8 cellular contexts compared by ENCODE assay signal in the genomic region with DNA sequence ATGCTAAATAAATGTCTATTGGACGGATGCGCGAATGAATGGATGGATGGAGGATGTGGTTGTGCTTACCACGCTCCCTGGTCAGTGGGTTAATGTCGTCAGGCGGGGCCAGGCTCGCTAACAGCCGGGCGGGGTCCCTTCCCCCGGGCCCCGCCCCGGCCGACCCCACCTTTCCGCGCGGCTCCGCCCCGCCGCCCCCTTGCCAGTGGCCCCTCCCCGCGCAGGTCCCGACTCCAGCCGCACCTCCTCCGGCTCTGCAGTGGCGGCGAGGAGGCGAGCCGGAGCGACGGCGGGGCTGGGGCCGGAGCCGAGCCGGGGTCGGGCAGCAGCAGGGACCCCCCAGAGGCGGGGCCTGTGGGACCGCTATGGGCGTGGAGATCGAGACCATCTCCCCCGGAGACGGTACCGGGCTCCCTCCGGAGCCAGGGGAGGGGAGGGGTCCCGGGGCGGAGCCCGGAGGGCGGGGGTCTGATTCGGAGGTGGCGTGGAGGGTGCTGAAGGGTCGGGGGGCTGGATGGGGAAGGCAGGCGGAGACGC. TPM values are rescaled to one million over a fixed set of nuclear protein-coding genes. Genes with fewer than 3 reads are reported as not detected.
DNase-seq lines count a peak whose midpoint lies in the region; ATAC-seq and TF ChIP-seq lines count a peak whose summit lies in the region.

A gene (plus strand): TSS at position 257 of the 537 bp plus-strand sequence. CDS start 109 bp downstream, at position 366.

- WGBS in adrenal gland, 4 donors: 0 to 3% (median 1%) methylated on average over 11 to 52 of the region's 52 CpGs
- under 1% methylated on average over 52 of the region's 52 CpGs for WGBS in right cardiac atrium

- no peaks in the 10 kb centered on the region for H3K9me3 ChIP-seq in BLaER1 treated with 17β-estradiol and CSF1 and Interleukin-3, amounts not matched to agents 10 nM and 100 nM (replicated peaks in 1 of 11)
- H3K9me3 ChIP-seq in adrenal gland (replicated peaks in 1 of 3) (no peaks in the 10 kb centered on the region), right cardiac atrium (ENCODE audit: control insufficient read depth, low read length) (no peaks in the 10 kb centered on the region)

- peak; percentile 34; the same call in 1 of the 2 replicates for TF ChIP-seq POLR2A in Raji (IDR thresholded peaks at IDR 0.05; ENCODE audit: insufficient read depth, low read depth, low read length)
- TF ChIP-seq POLR2A in adrenal gland (IDR thresholded peaks at IDR 0.05): no peak

- H3K36me3 ChIP-seq in BLaER1 treated with 17β-estradiol and CSF1 and Interleukin-3, amounts not matched to agents 10 nM and 100 nM: no peaks in the 10 kb centered on the region
- H3K36me3 ChIP-seq in adrenal gland (replicated peaks in 1 of 2) (no peaks in the 10 kb centered on the region), rectal smooth muscle tissue (ENCODE audit: control insufficient read depth, insufficient read depth, low read length) (no peaks in the 10 kb centered on the region)

- H3K9ac ChIP-seq in BLaER1 treated with 17β-estradiol and CSF1 and Interleukin-3, amounts not matched to agents 10 nM and 100 nM: peak within 1 kb of the TSS; percentile 38 to 71 (median 56); a peak in 18 of 22 replicates
- H3K9ac ChIP-seq in rectal smooth muscle tissue (ENCODE audit: low read length): no peak within 1 kb of the TSS

- DNase-seq in HL-60 (ENCODE audit: low read depth in 1 of 2, low spot score in 1 of 2) (no peak), adrenal gland (peak in 6 of 7 donors; percentile 26 to 65 (median 42)), right cardiac atrium (peak; percentile 74 to 85 (median 83))

- no peak within 1 kb of the TSS for H3K27ac ChIP-seq in BLaER1 treated with 17β-estradiol and CSF1 and Interleukin-3, amounts not matched to agents 10 nM and 100 nM
- no peak within 1 kb of the TSS for H3K27ac ChIP-seq in HL-60 (replicated peaks)
- H3K27ac ChIP-seq in adrenal gland: peak within 1 kb of the TSS in 3 of 5 donors; percentile 50 to 53 (median 52)
- peak within 1 kb of the TSS; percentile 1 for H3K27ac ChIP-seq in right cardiac atrium (ENCODE audit: low read length)
- H3K27ac ChIP-seq in rectal smooth muscle tissue (ENCODE audit: low read depth, low read length): no peak within 1 kb of the TSS

- H3K4me1 ChIP-seq in BLaER1 treated with 17β-estradiol and CSF1 and Interleukin-3, amounts not matched to agents 10 nM and 100 nM: peaks cover 31 to 43% (median 41%) of the 10 kb centered on the region in 10 experiments
- H3K4me1 ChIP-seq in adrenal gland (replicated peaks in 1 of 2) (peaks cover 0 to 16% of the 10 kb centered on the region in 2 donors), right cardiac atrium (ENCODE audit: control insufficient read depth, insufficient read depth, low read length) (peaks cover 2% of the 10 kb centered on the region), rectal smooth muscle tissue (ENCODE audit: control insufficient read depth, insufficient read depth, low read length) (peaks cover 3% of the 10 kb centered on the region)

- H3K4me3 ChIP-seq in BLaER1 treated with 17β-estradiol and CSF1 and Interleukin-3, amounts not matched to agents 10 nM and 100 nM: peak within 1 kb of the TSS; percentile 52 to 76 (median 65)
- peak within 1 kb of the TSS; percentile 41 for H3K4me3 ChIP-seq in HL-60 (replicated peaks; ENCODE audit: insufficient read depth, low read length)
- H3K4me3 ChIP-seq in adrenal gland: peak within 1 kb of the TSS; percentile 18 to 94 (median 71)
- H3K4me3 ChIP-seq in right cardiac atrium (ENCODE audit: low read length): peak within 1 kb of the TSS; percentile 85
- peak within 1 kb of the TSS; percentile 61 for H3K4me3 ChIP-seq in rectal smooth muscle tissue (ENCODE audit: low read length)

- H4K20me1 ChIP-seq in BLaER1 treated with 17β-estradiol and CSF1 and Interleukin-3, amounts not matched to agents 10 nM and 100 nM: peaks cover 0 to 5% (median 0%) of the 10 kb centered on the region in 11 experiments; a peak in 4 of 22 replicates

- intact Hi-C loops in adrenal gland (cut with DNase I): no loop called here
- intact Hi-C loops in right cardiac atrium (cut with DNase I): no loop called here

- ATAC-seq in right cardiac atrium (peak; percentile 57 to 80), HG03565 (IDR thresholded peaks at IDR 0.05; ENCODE audit: unreplicated experiment) (no peak), GM18868 (IDR thresholded peaks at IDR 0.05; ENCODE audit: unreplicated experiment) (no peak)

- peak within 1 kb of the TSS; percentile 81 to 95 (median 90) for H3K4me2 ChIP-seq in BLaER1 treated with 17β-estradiol and CSF1 and Interleukin-3, amounts not matched to agents 10 nM and 100 nM

- H3K27me3 ChIP-seq in BLaER1 treated with 17β-estradiol and CSF1 and Interleukin-3, amounts not matched to agents 10 nM and 100 nM: peaks cover 43 to 62% (median 54%) of the 10 kb centered on the region in 11 experiments
- H3K27me3 ChIP-seq in HL-60 (ENCODE audit: insufficient read depth, poor library complexity, severe bottlenecking): peaks cover 31% of the 10 kb centered on the region
- no peaks in the 10 kb centered on the region for H3K27me3 ChIP-seq in adrenal gland
- H3K27me3 ChIP-seq in right cardiac atrium (ENCODE audit: control insufficient read depth, insufficient read depth): no peaks in the 10 kb centered on the region
- peaks cover 4% of the 10 kb centered on the region for H3K27me3 ChIP-seq in rectal smooth muscle tissue (ENCODE audit: control insufficient read depth, insufficient read depth, low read length)

- TF ChIP-seq CTCF in HL-60 (IDR thresholded peaks at IDR 0.05; ENCODE audit: insufficient read depth, low read length): no peak
- no peak for TF ChIP-seq CTCF in adrenal gland (IDR thresholded peaks at IDR 0.05)

RNA-seq across cellular contexts. Expression of the gene that starts here (rescaled TPM):
- total RNA-seq in adrenal gland (10 to 100 TPM in 1 of 8 donors, 1 to 10 TPM in 7; 3.7 to 11.0 (median 5.6) TPM), right cardiac atrium (1 to 10 TPM; 2.7 to 5.1 (median 4.2) TPM)
- polyA plus RNA-seq in adrenal gland (1 to 10 TPM; 4.4 to 8.1 (median 7.0) TPM), right cardiac atrium (4.3 TPM)

Comparison
In these comparisons a context has a peak if more than half of its experiments do, and no peak if none do; other contexts are left out.
1. H3K27ac ChIP-seq: peak in adrenal gland (3 of 5) and right cardiac atrium (single experiment); none in BLaER1 treated with 17β-estradiol and CSF1 and Interleukin-3, amounts not matched to agents 10 nM and 100 nM (0 of 11), HL-60 (single experiment) and rectal smooth muscle tissue (single experiment).
2. DNase-seq: peak in adrenal gland (6 of 7) and right cardiac atrium (3 of 3); none in HL-60 (0 of 2).
3. ATAC-seq: peak in right cardiac atrium (2 of 2); none in HG03565 (single experiment) and GM18868 (single experiment).
4. Peak in every context shown above with its lines, with median percentiles within 50 percentile points of each other: H3K4me3 ChIP-seq.